In the genomic region with DNA sequence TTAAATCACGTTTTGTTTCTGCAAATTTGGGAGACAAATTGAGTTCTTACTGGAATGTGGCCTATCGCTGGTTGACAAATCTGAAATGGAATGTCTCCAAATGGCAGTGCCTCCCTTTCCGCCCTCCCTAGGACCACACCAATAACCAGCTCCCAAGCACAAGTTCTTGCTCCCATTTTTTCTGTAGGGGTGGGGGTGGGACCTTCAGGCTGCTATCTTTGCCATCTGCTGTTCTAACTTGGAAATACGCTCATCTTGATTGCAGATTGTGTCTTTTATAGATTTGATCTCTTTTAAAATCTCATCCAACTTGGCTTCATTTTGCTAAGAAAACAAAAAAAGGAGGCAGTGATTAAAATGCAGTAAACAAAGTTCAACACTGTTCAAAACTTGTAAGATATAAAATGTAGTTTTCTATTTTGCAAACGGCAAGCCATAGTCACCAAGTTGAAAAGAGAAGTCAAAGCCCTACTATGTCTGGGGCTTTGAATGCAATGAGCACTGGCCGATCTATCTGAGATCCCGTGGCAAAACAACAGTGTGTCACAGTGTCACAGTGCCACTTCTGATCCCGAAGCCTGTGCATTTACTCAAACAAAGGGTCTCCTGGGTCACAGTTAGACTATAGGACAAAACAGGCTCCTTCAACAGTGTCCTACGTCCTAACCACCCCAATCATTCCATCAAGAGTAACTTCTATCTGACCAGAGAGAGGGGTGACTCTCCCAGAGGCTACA, we compare ENCODE assay signal across 10 cellular contexts. TPM values are rescaled to one million over a fixed set of nuclear protein-coding genes. Genes with fewer than 3 reads are reported as not detected.
DNase-seq lines count a peak whose midpoint lies in the region; ATAC-seq and TF ChIP-seq lines count a peak whose summit lies in the region.
"Had no signal": no experiment of that assay in that cellular context is flagged by ENCODE, and none has a peak within 500 bp of the region (broad histone marks: within the 10 kb centered on the region; RNA-seq: fewer than 3 reads in every experiment).

No MANE protein-coding gene starts in this region.

- peaks cover 7 to 14% of the 10 kb centered on the region in 2 experiments for H3K4me1 Mint-ChIP-seq in H9
- peaks cover 19 to 34% (median 32%) of the 10 kb centered on the region in 7 donors for H3K4me1 Mint-ChIP-seq in naive thymus-derived CD4-positive, alpha-beta T cell

- H3K9me2 ChIP-seq in hepatocyte (replicated peaks; ENCODE audit: insufficient read depth): no peaks in the 10 kb centered on the region

- H3K4me2 ChIP-seq in H9 (ENCODE audit: insufficient read depth, insufficient read length, low read length): no peak overlapping the region
- H3K4me2 ChIP-seq in hepatocyte: no peak overlapping the region

- no peak overlapping the region for H3K9ac ChIP-seq in H9 (ENCODE audit: extremely low read depth, insufficient read length, low read length)

- H3K36me3 ChIP-seq in naive thymus-derived CD4-positive, alpha-beta T cell (ENCODE audit: control insufficient read depth in 2 of 3, insufficient read depth in 3 of 3, low read length in 3 of 3): no peaks in the 10 kb centered on the region
- H3K36me3 ChIP-seq in hepatocyte (replicated peaks; ENCODE audit: insufficient read depth, low read depth): no peaks in the 10 kb centered on the region

- no peaks in the 10 kb centered on the region for H3K27me3 Mint-ChIP-seq in H9 (ENCODE audit: low read depth)
- H3K27me3 Mint-ChIP-seq in naive thymus-derived CD4-positive, alpha-beta T cell: no peaks in the 10 kb centered on the region

- H4K20me1 ChIP-seq in H9 (ENCODE audit: control insufficient read depth, insufficient read depth, insufficient read length) (no peaks in the 10 kb centered on the region), hepatocyte (ENCODE audit: insufficient read depth, poor library complexity, severe bottlenecking) (no peaks in the 10 kb centered on the region)

- no peaks in the 10 kb centered on the region; the same call in 1 of the 2 replicates for H3K4me1 ChIP-seq in H9 (ENCODE audit: insufficient read depth, low read length)
- H3K4me1 ChIP-seq in naive thymus-derived CD4-positive, alpha-beta T cell (ENCODE audit: control insufficient read depth in 2 of 2, insufficient read depth in 2 of 2, low read length in 2 of 2): peaks cover 0 to 27% of the 10 kb centered on the region in 2 donors
- no peaks in the 10 kb centered on the region for H3K4me1 ChIP-seq in hepatocyte (ENCODE audit: insufficient read depth)

- H3K23ac ChIP-seq in H9 (ENCODE audit: insufficient read length, low read depth, low read length): no peak overlapping the region

- no peak for ATAC-seq in naive thymus-derived CD4-positive, alpha-beta T cell
- ATAC-seq in HG03097 (IDR thresholded peaks at IDR 0.05; ENCODE audit: low FRiP score, unreplicated experiment) (no peak), HG03520 (IDR thresholded peaks at IDR 0.05; ENCODE audit: unreplicated experiment) (no peak)

- no peak overlapping the region for H3K4me3 ChIP-seq in AG04450 (ENCODE audit: low read depth, low read length)
- no peak overlapping the region for H3K4me3 ChIP-seq in naive thymus-derived CD4-positive, alpha-beta T cell (ENCODE audit: low read length)
- H3K4me3 ChIP-seq in hepatocyte: no peak overlapping the region
- H3K4me3 ChIP-seq: SK-N-MC had no signal

- no peak overlapping the region for H3T11ph ChIP-seq in H9 (ENCODE audit: low read length)

- peak overlapping the region; percentile 42 to 95 (median 94); a peak in 4 of 7 replicates for H3K27ac Mint-ChIP-seq in H9
- peak overlapping the region; percentile 1 to 95 (median 71) for H3K27ac Mint-ChIP-seq in naive thymus-derived CD4-positive, alpha-beta T cell

- H2AK5ac ChIP-seq in H9 (ENCODE audit: insufficient read length, low read length): no peak overlapping the region

- WGBS in H9 (ENCODE audit: extremely low coverage, insufficient read length, low lambda C conversion rate): no CpG with 5 or more reads among the region's 9 CpGs
- WGBS in hepatocyte (ENCODE audit: low lambda C conversion rate, missing lambda C conversion rate): 89% methylated on average over 9 of the region's 9 CpGs

- H3K27me3 ChIP-seq in AG04450 (ENCODE audit: control insufficient read depth, insufficient read depth, low read length): no peaks in the 10 kb centered on the region
- H3K27me3 ChIP-seq in H9 (ENCODE audit: insufficient read depth, low read length): no peaks in the 10 kb centered on the region
- no peaks in the 10 kb centered on the region for H3K27me3 ChIP-seq in naive thymus-derived CD4-positive, alpha-beta T cell (ENCODE audit: control insufficient read depth in 2 of 2, insufficient read depth in 2 of 2, low read length in 2 of 2)
- H3K27me3 ChIP-seq in hepatocyte: no peaks in the 10 kb centered on the region

- H2BK20ac ChIP-seq in H9 (ENCODE audit: low read depth, low read length, poor library complexity, severe bottlenecking): no peak overlapping the region

- H2BK5ac ChIP-seq in H9 (ENCODE audit: insufficient read length, low read length): no peak overlapping the region

- DNase-seq in AG04450 (ENCODE audit: low read depth, low spot score) (no peak), H9 (peak; percentile 27), caudate nucleus (lab: John Stamatoyannopoulos, UW) (no peak), RPMI8226 (no peak), hepatocyte (ENCODE audit: low spot score) (no peak)
- no peak for DNase-seq in naive thymus-derived CD4-positive, alpha-beta T cell

- H3K79me2 ChIP-seq in H9 (ENCODE audit: insufficient read depth, low read length) (no peaks in the 10 kb centered on the region), hepatocyte (no peaks in the 10 kb centered on the region)

- no peak overlapping the region for H2BK120ac ChIP-seq in H9 (ENCODE audit: low read depth, low read length, poor library complexity, severe bottlenecking)

- H3K27ac ChIP-seq in AG04450 (ENCODE audit: low read depth, low read length): peak overlapping the region; percentile 47
- H3K27ac ChIP-seq in H9 (ENCODE audit: insufficient read length, low read depth, low read length): no peak overlapping the region
- peak overlapping the region; percentile 55 for H3K27ac ChIP-seq in caudate nucleus (ENCODE audit: low read depth, low read length)
- H3K27ac ChIP-seq in naive thymus-derived CD4-positive, alpha-beta T cell (ENCODE audit: low read depth, low read length): no peak overlapping the region
- H3K27ac ChIP-seq in hepatocyte: no peak overlapping the region
- H3K27ac ChIP-seq: SK-N-MC had no signal

- H3K9me3 ChIP-seq in AG04450 (ENCODE audit: control insufficient read depth, insufficient read depth, low read length) (no peaks in the 10 kb centered on the region), H9 (ENCODE audit: control insufficient read depth, low read depth, low read length) (no peaks in the 10 kb centered on the region), hepatocyte (ENCODE audit: low read depth) (no peaks in the 10 kb centered on the region)
- no peaks in the 10 kb centered on the region for H3K9me3 ChIP-seq in naive thymus-derived CD4-positive, alpha-beta T cell (ENCODE audit: control insufficient read depth in 2 of 3, low read length in 3 of 3)

- peaks cover 22 to 82% (median 52%) of the 10 kb centered on the region in 3 experiments; a peak in 6 of 7 replicates for H3K36me3 Mint-ChIP-seq in H9 (ENCODE audit: insufficient read depth in 1 of 3, low read depth in 3 of 3)
- H3K36me3 Mint-ChIP-seq in naive thymus-derived CD4-positive, alpha-beta T cell: peaks cover 0 to 17% (median 0%) of the 10 kb centered on the region in 5 donors

- no peak overlapping the region for H3K56ac ChIP-seq in H9 (ENCODE audit: insufficient read length, low read depth, low read length)

- CTCF ChIA-PET in AG04450 (lab: Charles Lee): interaction anchor here (0.5 to 2.2 kb wide), 7 partner anchors 17 to 303 kb away, joined by 3 to 13 read pairs (median 5); no protein-coding TSS in a partner anchor
- CTCF ChIA-PET in naive thymus-derived CD4-positive, alpha-beta T cell (lab: Charles Lee): interaction anchor here (0.6 to 3.1 kb wide), 11 partner anchors 13 to 156 kb away, joined by 3 to 32 read pairs (median 6); a partner anchor contains a TSS

- H2AFZ ChIP-seq in H9 (ENCODE audit: low read length) (no peak overlapping the region), hepatocyte (no peak overlapping the region)

- no peak overlapping the region for H4K5ac ChIP-seq in H9 (ENCODE audit: insufficient read length, low read depth, low read length)

- no peak overlapping the region for H4K8ac ChIP-seq in H9 (replicated peaks; ENCODE audit: insufficient read length, low read depth, low read length)

- no peak overlapping the region for H4K91ac ChIP-seq in H9 (ENCODE audit: insufficient read length, low read depth, low read length)

- no peaks in the 10 kb centered on the region for H3K79me1 ChIP-seq in H9 (ENCODE audit: insufficient read depth, low read depth, low read length, poor library complexity, severe bottlenecking)

- no peak overlapping the region for H3K18ac ChIP-seq in H9 (ENCODE audit: insufficient read length, low read depth, low read length)

- H3K23me2 ChIP-seq in H9 (ENCODE audit: insufficient read length, low read depth, low read length, poor library complexity, severe bottlenecking): no peaks in the 10 kb centered on the region

- H2BK12ac ChIP-seq in H9 (ENCODE audit: insufficient read length, low read depth, low read length): no peak overlapping the region

- peak; percentile 38 for TF ChIP-seq CTCF in AG04450 (IDR thresholded peaks at IDR 0.05; ENCODE audit: low read depth, low read length)
- TF ChIP-seq CTCF in H9 (conservative IDR thresholded peaks at IDR 0.05): peak; percentile 32; the same call in 2 of the 3 replicates
- TF ChIP-seq CTCF in hepatocyte (IDR thresholded peaks at IDR 0.05; ENCODE audit: poor library complexity): no peak

- intact Hi-C loops in naive thymus-derived CD4-positive, alpha-beta T cell (cut with micrococcal nuclease): loop anchor here in 1 of 2 donors (1.0 kb wide), 3 partner anchors 29 to 84 kb away; no protein-coding TSS in a partner anchor

- H3K14ac ChIP-seq in H9 (ENCODE audit: insufficient read depth, low read length): no peak overlapping the region

- H3K9me3 Mint-ChIP-seq in H9: no peaks in the 10 kb centered on the region
- no peaks in the 10 kb centered on the region for H3K9me3 Mint-ChIP-seq in naive thymus-derived CD4-positive, alpha-beta T cell

- POLR2A ChIA-PET in AG04450 (lab: Yijun Ruan, JAX): no interaction called here
- POLR2A ChIA-PET in naive thymus-derived CD4-positive, alpha-beta T cell (lab: Charles Lee): interaction anchor here (0.6 to 3.8 kb wide), 9 partner anchors 10 to 85 kb away, joined by 3 to 54 read pairs (median 7); a partner anchor contains a TSS

- H3K4me3 Mint-ChIP-seq in H9: no peak overlapping the region
- peak overlapping the region in 8 of 10 donors; percentile 9 to 70 (median 39) for H3K4me3 Mint-ChIP-seq in naive thymus-derived CD4-positive, alpha-beta T cell

- no peak overlapping the region for H3K4ac ChIP-seq in H9 (ENCODE audit: low read depth, low read length)

- H2BK15ac ChIP-seq in H9 (ENCODE audit: low read depth, low read length): no peak overlapping the region

RNA-seq across cellular contexts. Expression of a gene that starts 13.7 kb away (rescaled TPM):
- polyA plus RNA-seq in AG04450 (2011; rRNA removed) (6.1 and 9.8 TPM in 2 replicates), hepatocyte (1.5 and 1.8 TPM in 2 replicates)
- polyA minus RNA-seq in AG04450 (2011; rRNA and poly(A)+ RNA removed): 5.1 and 5.7 TPM in 2 replicates
- total RNA-seq in H9 (2021) (0.09 and 0.15 TPM in 2 replicates), hepatocyte (0.37 and 0.72 TPM in 2 replicates)
- total RNA-seq in naive thymus-derived CD4-positive, alpha-beta T cell: 100 to 1,000 TPM in 4 of 5 experiments, 10 to 100 TPM in 1; 54.3 to 217 (median 154) TPM
- polyA plus RNA-seq in naive thymus-derived CD4-positive, alpha-beta T cell: 100 to 1,000 TPM; 530 to 831 TPM

RNA-seq across cellular contexts. Expression of a gene that starts 49.5 kb away (rescaled TPM):
- polyA plus RNA-seq in AG04450 (2011; rRNA removed) (60.3 and 67.0 TPM in 2 replicates), hepatocyte (54.4 and 59.6 TPM in 2 replicates)
- polyA minus RNA-seq in AG04450 (2011; rRNA and poly(A)+ RNA removed): 50.7 and 57.9 TPM in 2 replicates
- total RNA-seq in H9 (2021) (not detected in 2 replicates), hepatocyte (69.7 and 70.1 TPM in 2 replicates)
- total RNA-seq in naive thymus-derived CD4-positive, alpha-beta T cell: 1 to 10 TPM in 2 of 5 experiments, under 1 TPM in 2, not detected in 1; 0.27 to 1.6 (median 0.81) TPM
- polyA plus RNA-seq in naive thymus-derived CD4-positive, alpha-beta T cell: under 1 TPM; 0.13 to 0.59 TPM
- total RNA-seq: pulmonary artery endothelial cell had no signal

Comparison
In these comparisons a context has a peak if more than half of its experiments do, and no peak if none do; other contexts are left out.
1. H3K27ac ChIP-seq: peak in AG04450 (single experiment) and caudate nucleus (single experiment); none in H9 (single experiment), naive thymus-derived CD4-positive, alpha-beta T cell (single experiment) and hepatocyte (single experiment).
2. H3K4me3 Mint-ChIP-seq: peak in naive thymus-derived CD4-positive, alpha-beta T cell (8 of 10); none in H9 (0 of 2).
3. RNA of a gene that starts 13.7 kb away (total RNA-seq): 54.3 to 217 TPM in naive thymus-derived CD4-positive, alpha-beta T cell; 0.37 to 0.72 TPM in hepatocyte and 0.09 to 0.15 TPM in H9; every median in the first group is over 10 times any median in the second.
4. RNA of a gene that starts 49.5 kb away (total RNA-seq): 69.7 to 70.1 TPM in hepatocyte; 0.27 to 1.6 TPM in naive thymus-derived CD4-positive, alpha-beta T cell and not detected in H9; every median in the first group is over 10 times any median in the second.